Comparison of ENCODE assay signal across 8 cellular contexts in the genomic region with DNA sequence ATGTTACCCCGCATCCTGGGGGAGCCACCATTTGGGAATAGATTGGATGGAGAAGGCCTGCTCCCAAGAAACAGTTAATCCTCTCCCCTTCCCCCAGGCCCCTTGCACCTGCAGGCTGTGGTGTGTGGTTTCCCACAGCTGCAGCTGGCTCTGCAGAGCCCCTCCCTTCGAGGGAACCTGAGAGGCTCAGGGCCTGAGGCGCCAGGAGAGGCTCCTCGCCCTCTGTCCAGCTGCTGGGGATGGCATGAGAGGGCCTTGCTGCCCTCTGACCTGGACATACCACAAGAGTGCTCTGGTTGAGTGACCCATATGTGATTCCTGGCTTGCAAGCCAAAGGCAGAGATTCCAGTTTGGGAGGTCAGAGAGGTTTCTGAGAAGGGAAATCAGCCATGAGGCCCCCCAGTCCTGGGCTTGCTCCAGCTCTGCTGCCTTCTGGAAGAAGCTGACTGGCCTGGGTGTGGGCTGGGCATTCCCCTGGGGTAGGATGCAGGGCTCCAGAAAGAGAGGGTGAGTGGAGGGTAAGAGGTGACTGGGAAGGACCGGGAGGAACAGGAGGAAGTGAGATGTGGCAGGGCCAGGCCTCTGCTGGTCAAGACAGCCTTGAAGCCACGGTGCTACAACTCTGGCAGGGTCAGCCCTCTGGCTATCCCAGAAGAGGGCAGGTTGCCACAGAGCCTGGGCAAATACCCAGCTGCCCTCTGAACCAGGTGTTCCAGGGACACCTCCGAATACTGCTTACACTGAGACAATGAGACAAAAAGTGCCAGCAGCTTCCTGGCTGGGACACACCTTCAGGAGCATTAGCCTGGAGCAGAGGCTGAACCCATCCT. TPM values are rescaled to one million over a fixed set of nuclear protein-coding genes. Genes with fewer than 3 reads are reported as not detected.
DNase-seq lines count a peak whose midpoint lies in the region; ATAC-seq and TF ChIP-seq lines count a peak whose summit lies in the region.

No MANE protein-coding gene starts in this region.

- H3K36me3 Mint-ChIP-seq in chondrocyte (ENCODE audit: low read depth) (peaks cover 1% of the 10 kb centered on the region), osteocyte (ENCODE audit: unreplicated experiment) (no peaks in the 10 kb centered on the region)

- ATAC-seq in GM18867 (IDR thresholded peaks at IDR 0.05; ENCODE audit: unreplicated experiment), result peak; percentile 75
- peak; percentile 78 for ATAC-seq in HG03045 (IDR thresholded peaks at IDR 0.05; ENCODE audit: unreplicated experiment)

- DNase-seq in COR-L47 (lab: John Stamatoyannopoulos, UW) (peak; percentile 32), NCI-H69 (lab: John Stamatoyannopoulos, UW) (peak; percentile 78), chondrocyte (ENCODE audit: low spot score) (no peak), osteocyte (ENCODE audit: extremely low spot score, unreplicated experiment) (peak; percentile 92), HEK293T (ENCODE audit: extremely low spot score) (no peak)
- DNase-seq in activated CD4-positive, alpha-beta T cell treated with anti-CD3 and anti-CD28 coated beads, Interleukin-2, amount 50 U/mL, for 48 hours, result no peak

- no peaks in the 10 kb centered on the region for H3K9me3 Mint-ChIP-seq in chondrocyte (ENCODE audit: low read depth)
- H3K9me3 Mint-ChIP-seq in osteocyte (ENCODE audit: unreplicated experiment), result no peaks in the 10 kb centered on the region

- H3K27ac Mint-ChIP-seq in chondrocyte (ENCODE audit: unreplicated experiment), result peak overlapping the region; percentile 66
- peak overlapping the region; percentile 77 for H3K27ac Mint-ChIP-seq in osteocyte (ENCODE audit: unreplicated experiment)

- H3K27me3 Mint-ChIP-seq in chondrocyte (ENCODE audit: low read depth) (no peaks in the 10 kb centered on the region), osteocyte (ENCODE audit: unreplicated experiment) (no peaks in the 10 kb centered on the region)

- H3K4me3 Mint-ChIP-seq in chondrocyte (ENCODE audit: unreplicated experiment), result no peak overlapping the region
- peak overlapping the region; percentile 15 for H3K4me3 Mint-ChIP-seq in osteocyte (ENCODE audit: unreplicated experiment)

- peaks cover 36% of the 10 kb centered on the region for H3K4me1 Mint-ChIP-seq in chondrocyte (ENCODE audit: low read depth)
- H3K4me1 Mint-ChIP-seq in osteocyte (ENCODE audit: unreplicated experiment), result peaks cover 54% of the 10 kb centered on the region

- POLR2A ChIA-PET in HEK293T (lab: Yijun Ruan, JAX), result interaction anchor here (1.6 to 2.2 kb wide), 3 partner anchors 8 to 44 kb away, joined by 3 to 6 read pairs (median 5); no protein-coding TSS in a partner anchor

- CTCF ChIA-PET in HEK293T (lab: Yijun Ruan, JAX), result interaction anchor here (0.7 to 1.0 kb wide), 2 partner anchors 12 to 52 kb away, joined by 3 read pairs; no protein-coding TSS in a partner anchor

- TF ChIP-seq CTCF in chondrocyte (IDR thresholded peaks at IDR 0.05), result no peak
- TF ChIP-seq CTCF in osteocyte (IDR thresholded peaks at IDR 0.05), result no peak

TF ChIP-seq in HEK293T, 16 proteins besides CTCF, POLR2A, EP300 and RAD21:
- TF ChIP-seq L3MBTL2 (conservative IDR thresholded peaks at IDR 0.05) (no peak), BHLHE40 (IDR thresholded peaks at IDR 0.05; ENCODE audit: borderline replicate concordance) (no peak), ZNF384 (IDR thresholded peaks at IDR 0.05) (no peak), FOXM1 (IDR thresholded peaks at IDR 0.05; ENCODE audit: borderline replicate concordance) (no peak), ARNT (IDR thresholded peaks at IDR 0.05) (no peak), FOXA1 (IDR thresholded peaks at IDR 0.05) (no peak), ELF4 (IDR thresholded peaks at IDR 0.05) (no peak), TARDBP (IDR thresholded peaks at IDR 0.05) (no peak), SP1 (IDR thresholded peaks at IDR 0.05) (no peak), CTBP1 (IDR thresholded peaks at IDR 0.05; ENCODE audit: borderline replicate concordance) (no peak), FOXK2 (IDR thresholded peaks at IDR 0.05) (no peak), NFRKB (IDR thresholded peaks at IDR 0.05) (no peak), LEF1 (IDR thresholded peaks at IDR 0.05; ENCODE audit: borderline replicate concordance) (no peak), SUZ12 (IDR thresholded peaks at IDR 0.05) (no peak), HDGF (IDR thresholded peaks at IDR 0.05; ENCODE audit: borderline replicate concordance) (no peak)
- TF ChIP-seq, protein P1, sequence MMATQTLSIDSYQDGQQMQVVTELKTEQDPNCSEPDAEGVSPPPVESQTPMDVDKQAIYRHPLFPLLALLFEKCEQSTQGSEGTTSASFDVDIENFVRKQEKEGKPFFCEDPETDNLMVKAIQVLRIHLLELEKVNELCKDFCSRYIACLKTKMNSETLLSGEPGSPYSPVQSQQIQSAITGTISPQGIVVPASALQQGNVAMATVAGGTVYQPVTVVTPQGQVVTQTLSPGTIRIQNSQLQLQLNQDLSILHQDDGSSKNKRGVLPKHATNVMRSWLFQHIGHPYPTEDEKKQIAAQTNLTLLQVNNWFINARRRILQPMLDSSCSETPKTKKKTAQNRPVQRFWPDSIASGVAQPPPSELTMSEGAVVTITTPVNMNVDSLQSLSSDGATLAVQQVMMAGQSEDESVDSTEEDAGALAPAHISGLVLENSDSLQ (IDR thresholded peaks at IDR 0.05), result no peak

RNA-seq across cellular contexts. Expression of gene SRP14, which starts 16.0 kb away (rescaled TPM):
- 144 to 199 TPM (median 146 TPM) in 3 replicates for total RNA-seq in chondrocyte
- 181 and 196 TPM in 2 replicates for total RNA-seq in osteocyte

RNA-seq across cellular contexts. Expression of gene BMF, which starts 53.7 kb away (rescaled TPM):
- total RNA-seq in chondrocyte (15.1 to 40.9 TPM (median 17.9 TPM) in 3 replicates), osteocyte (39.3 and 46.6 TPM in 2 replicates)

Comparison
In these comparisons a context has a peak if more than half of its experiments do, and no peak if none do; other contexts are left out.
1. DNase-seq: peak in COR-L47 (single experiment), NCI-H69 (single experiment) and osteocyte (single experiment); none in chondrocyte (single experiment), HEK293T (single experiment) and activated CD4-positive, alpha-beta T cell treated with anti-CD3 and anti-CD28 coated beads, Interleukin-2, amount 50 U/mL, for 48 hours (0 of 2).